In the genomic region with DNA sequence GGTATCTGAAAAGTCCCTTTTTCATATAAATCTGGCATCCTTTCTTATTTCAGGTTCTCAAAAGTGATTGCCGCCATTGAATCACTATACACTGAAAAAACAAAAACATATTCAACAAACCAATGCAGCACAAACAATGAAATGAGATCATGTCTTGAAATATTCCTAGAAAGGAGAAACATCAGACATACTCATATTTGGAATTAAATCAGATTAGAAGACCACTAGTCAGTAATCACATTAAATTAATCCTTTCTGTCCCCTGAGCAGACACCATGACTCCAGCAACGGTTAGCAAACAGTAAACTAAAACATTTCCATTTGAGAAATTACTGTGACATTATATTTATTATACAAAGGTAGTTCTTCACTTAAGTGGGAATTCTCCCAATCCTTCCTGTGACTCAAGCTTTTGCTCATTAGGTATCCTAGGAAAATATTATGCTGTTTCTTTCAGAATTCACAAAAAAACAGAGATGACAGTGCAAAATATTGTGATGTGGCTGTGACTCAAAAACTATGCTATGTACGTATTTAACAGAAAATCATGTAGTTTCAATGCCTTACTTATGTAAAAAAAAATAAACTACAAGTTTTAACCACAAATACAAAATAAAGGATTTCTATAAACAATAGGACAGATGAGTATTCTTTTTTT, we compare ENCODE assay signal across 18 cellular contexts.
"Had no signal": no experiment of that assay in that cellular context is flagged by ENCODE, and none has a peak within 500 bp of the region (broad histone marks: within the 10 kb centered on the region; RNA-seq: fewer than 3 reads in every experiment).

No MANE protein-coding gene starts in this region.

- H3K4me3 ChIP-seq: left ventricle myocardium inferior, transverse colon had no signal

- ATAC-seq: activated CD4-positive, CD25-positive, alpha-beta regulatory T cell treated with anti-CD3 and anti-CD28 coated beads, Interleukin-2, amount 50 U/mL, for 24 hours; natural killer cell had no signal

- DNase-seq: activated naive CD4-positive, alpha-beta T cell; anterior cingulate cortex; cerebellar nuclear complex; endodermal cell; erythroblast; foreskin fibroblast; glutamatergic neuron; hypothalamus; kidney; left ventricle myocardium inferior; mesendoderm; natural killer cell; posterior cingulate gyrus; stimulated activated CD4-positive, alpha-beta T cell treated with anti-CD3 and anti-CD28 coated beads, Interleukin-4, amount 100 ng/mL, for 24 hours; stimulated activated naive CD4-positive, alpha-beta T cell; T-helper 9 cell; transverse colon had no signal

- H3K27ac ChIP-seq: left ventricle myocardium inferior, transverse colon had no signal

- H3K27me3 ChIP-seq: transverse colon had no signal

- H3K9me3 ChIP-seq: transverse colon had no signal

- H3K36me3 ChIP-seq: transverse colon had no signal
